In the genomic region with DNA sequence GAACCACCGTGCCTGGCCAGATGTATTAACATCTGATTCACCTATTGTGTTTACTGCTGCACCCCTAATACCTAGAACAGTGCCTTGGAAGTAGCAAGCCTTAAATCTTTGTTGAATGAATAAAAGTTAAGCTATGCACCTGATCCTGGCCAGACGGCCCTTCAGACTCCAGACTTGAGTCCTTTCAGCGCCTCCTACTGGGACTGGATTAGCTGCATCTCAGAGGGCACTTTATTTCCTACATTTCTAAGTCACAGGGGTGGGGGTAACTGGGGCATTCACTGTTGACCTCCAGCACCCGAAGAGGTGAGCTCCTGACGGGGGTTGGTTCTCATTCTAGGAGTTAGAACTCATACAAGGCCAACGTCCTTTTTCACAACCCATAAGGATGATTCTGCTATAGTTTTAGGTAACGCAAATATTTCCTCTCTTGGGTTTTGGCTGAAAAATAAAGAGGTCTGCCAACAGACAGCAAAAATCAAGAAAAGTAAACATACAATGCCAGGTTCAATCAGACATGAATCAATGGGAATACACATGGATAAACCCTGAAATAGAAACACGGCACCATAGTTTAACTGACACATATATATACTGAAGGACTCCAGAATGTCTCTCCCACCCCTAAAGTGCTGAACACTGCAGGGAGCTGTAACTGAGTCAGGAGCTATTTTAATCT, we compare ENCODE assay signal across 9 cellular contexts. TPM values are rescaled to one million over a fixed set of nuclear protein-coding genes. Genes with fewer than 3 reads are reported as not detected.
A peak's percentile ranks its signal among the peaks of the same experiment; 100 is the strongest.
DNase-seq lines count a peak whose midpoint lies in the region; FAIRE-seq and TF ChIP-seq lines count a peak whose summit lies in the region.
"Had no signal": no experiment of that assay in that cellular context is flagged by ENCODE, and none has a peak within 500 bp of the region (broad histone marks: within the 10 kb centered on the region; RNA-seq: fewer than 3 reads in every experiment).

No MANE protein-coding gene starts in this region.

- H3K27me3 Mint-ChIP-seq in immature natural killer cell (ENCODE audit: low read depth in 3 of 3) = peaks cover 0 to 1% (median 0%) of the 10 kb centered on the region in 3 donors

- DNase-seq in activated CD4-positive, alpha-beta T cell treated with anti-CD3 and anti-CD28 coated beads for 48 hours = peak; percentile 7
- no peak for DNase-seq in activated CD4-positive, alpha-beta T cell treated with anti-CD3 and anti-CD28 coated beads, Interleukin-2, amount 50 U/mL, for 48 hours
- peak; percentile 9 to 26 (median 16) for DNase-seq in immature natural killer cell
- DNase-seq in urothelium cell line (ENCODE audit: low spot score) = peak; percentile 16
- no peak for DNase-seq in NCI-H524 treated with DMSO at 0.1 percent for 48 hours (lab: John Stamatoyannopoulos, UW)
- DNase-seq in RPMI8226 = no peak
- no peak for DNase-seq in stimulated activated CD4-positive, alpha-beta T cell treated with anti-CD3 and anti-CD28 coated beads, Interleukin-1b, Interleukin-23, amount 100 ng/mL, for 48 hours

- no peak overlapping the region for H3K4me3 Mint-ChIP-seq in immature natural killer cell

- peak; percentile 51 for TF ChIP-seq CTCF in WI38 (IDR thresholded peaks at IDR 0.05; ENCODE audit: low read depth, low read length)

- H3K27ac Mint-ChIP-seq in immature natural killer cell = peak overlapping the region in 1 of 6 donors; percentile 45

- peaks cover 8 to 16% of the 10 kb centered on the region in 2 donors for H3K4me1 Mint-ChIP-seq in immature natural killer cell

- H3K9me3 Mint-ChIP-seq in immature natural killer cell = no peaks in the 10 kb centered on the region

- H3K4me3 ChIP-seq in WI38 (ENCODE audit: low read depth, low read length) = no peak overlapping the region
- H3K4me3 ChIP-seq: adrenal gland had no signal

- peaks cover 4 to 27% (median 17%) of the 10 kb centered on the region in 3 donors for H3K36me3 Mint-ChIP-seq in immature natural killer cell

- FAIRE-seq in urothelium cell line (lab: Jason Lieb, UNC) = no peak

RNA-seq across cellular contexts. Expression of a gene that starts 48.0 kb away (rescaled TPM):
- 1 to 10 TPM; 1.6 to 3.7 (median 1.9) TPM for polyA plus RNA-seq in immature natural killer cell

RNA-seq across cellular contexts. Expression of a gene that starts 54.8 kb away (rescaled TPM):
- polyA plus RNA-seq in immature natural killer cell = 10 to 100 TPM in 1 of 3 donors, 1 to 10 TPM in 2; 3.4 to 13.5 (median 5.8) TPM

RNA-seq across cellular contexts. Expression of a gene that starts 59.1 kb away (rescaled TPM):
- 1,000 to 10,000 TPM in 1 of 3 donors, 100 to 1,000 TPM in 2; 531 to 1,299 (median 721) TPM for polyA plus RNA-seq in immature natural killer cell

Comparison
In these comparisons a context has a peak if more than half of its experiments do, and no peak if none do; other contexts are left out.
1. DNase-seq: peak in activated CD4-positive, alpha-beta T cell treated with anti-CD3 and anti-CD28 coated beads for 48 hours (single experiment), immature natural killer cell (3 of 3) and urothelium cell line (single experiment); none in activated CD4-positive, alpha-beta T cell treated with anti-CD3 and anti-CD28 coated beads, Interleukin-2, amount 50 U/mL, for 48 hours (0 of 2), NCI-H524 treated with DMSO at 0.1 percent for 48 hours (single experiment), RPMI8226 (single experiment) and stimulated activated CD4-positive, alpha-beta T cell treated with anti-CD3 and anti-CD28 coated beads, Interleukin-1b, Interleukin-23, amount 100 ng/mL, for 48 hours (single experiment).